In the genomic region with DNA sequence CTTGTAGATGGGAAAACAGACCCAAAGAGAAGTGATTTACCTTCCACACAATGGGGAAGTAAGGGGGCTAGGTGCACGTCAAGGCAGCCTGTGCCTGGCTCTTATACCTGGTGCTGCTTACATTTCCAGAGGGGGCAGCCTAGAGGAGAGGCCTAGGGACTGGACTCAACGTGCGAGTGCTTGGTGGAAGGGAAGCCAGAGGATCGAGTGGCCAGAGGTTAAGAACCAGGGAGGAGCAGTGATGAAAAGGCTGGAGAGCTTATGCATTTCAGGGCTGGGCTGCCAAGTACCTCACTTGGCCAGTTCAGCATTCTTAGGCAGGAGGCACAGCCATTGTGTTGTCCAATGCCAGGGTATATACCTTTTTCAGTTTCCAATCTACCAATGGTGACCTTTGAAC, we compare ENCODE assay signal across 10 cellular contexts. TPM values are rescaled to one million over a fixed set of nuclear protein-coding genes. Genes with fewer than 3 reads are reported as not detected.
"Had no signal": no experiment of that assay in that cellular context is flagged by ENCODE, and none has a peak within 500 bp of the region (broad histone marks: within the 10 kb centered on the region; RNA-seq: fewer than 3 reads in every experiment).

No MANE protein-coding gene starts in this region.

RNA-seq across cellular contexts. Expression of a gene that starts 30.3 kb away (rescaled TPM):
- total RNA-seq: neural crest cell, omental fat pad, osteocyte, pulmonary artery endothelial cell, right atrium auricular region, smooth muscle cell, vagina had no signal
- polyA plus RNA-seq: pancreas, spleen, thymus had no signal

RNA-seq across cellular contexts. Expression of a gene that starts 58.4 kb away (rescaled TPM):
- total RNA-seq: smooth muscle cell had no signal
